ENCODE assay signal across 10 cellular contexts in genomic region chr7:16345979-16346958, GRCh38.
DNase-seq lines count a peak whose midpoint lies in the region; ATAC-seq lines count a peak whose summit lies in the region.
"Had no signal": no experiment of that assay in that cellular context is flagged by ENCODE, and none has a peak within 500 bp of the region (broad histone marks: within the 10 kb centered on the region; RNA-seq: fewer than 3 reads in every experiment).

No MANE protein-coding gene starts in this region.

- H3K36me3 ChIP-seq in SJSA1 (no peaks in the 10 kb centered on the region), mesendoderm (ENCODE audit: control insufficient read depth, insufficient read depth, low read length) (no peaks in the 10 kb centered on the region)

- peaks cover 31% of the 10 kb centered on the region for H3K4me1 ChIP-seq in SJSA1 (replicated peaks)
- no peaks in the 10 kb centered on the region for H3K4me1 ChIP-seq in mesendoderm (ENCODE audit: control insufficient read depth, low read depth, low read length)

- no peak overlapping the region for H4K5ac ChIP-seq in mesendoderm (ENCODE audit: low read length)

- ATAC-seq in GM18508 (IDR thresholded peaks at IDR 0.05; ENCODE audit: insufficient read depth, unreplicated experiment) (peak; percentile 53), HG02943 (IDR thresholded peaks at IDR 0.05; ENCODE audit: low read depth, unreplicated experiment) (peak; percentile 56)
- ATAC-seq in stimulated activated naive B cell treated with anti-CD40 and anti-IgM and Interleukin-4, amounts not matched to agents 10 μg/mL and 1 μg/mL and 100 μg/mL, for 72 hours (replicated peaks), result no peak
- no peak for ATAC-seq in activated T-cell treated with anti-CD3 and anti-CD28 coated beads, Interleukin-2, amount 50 U/mL, for 72 hours (replicated peaks in 1 of 2)

- H3K23ac ChIP-seq in mesendoderm (ENCODE audit: low read length), result no peak overlapping the region

- H3K9me3 ChIP-seq in SJSA1 (replicated peaks), result no peaks in the 10 kb centered on the region

- H3K36me3 Mint-ChIP-seq in stimulated activated naive B cell treated with anti-CD40 and anti-IgM and Interleukin-4, amounts not matched to agents 10 μg/mL and 1 μg/mL and 100 μg/mL, for 72 hours, result peaks cover 9 to 10% of the 10 kb centered on the region in 2 donors
- peaks cover 0 to 8% of the 10 kb centered on the region in 2 donors for H3K36me3 Mint-ChIP-seq in activated T-cell treated with anti-CD3 and anti-CD28 coated beads, Interleukin-2, amount 50 U/mL, for 72 hours (ENCODE audit: insufficient read depth in 2 of 2)

- no CpG with 5 or more reads among the region's 5 CpGs for WGBS in mesendoderm (ENCODE audit: extremely low coverage, insufficient coverage, low lambda C conversion rate)

- H3K4me1 Mint-ChIP-seq in stimulated activated naive B cell treated with anti-CD40 and anti-IgM and Interleukin-4, amounts not matched to agents 10 μg/mL and 1 μg/mL and 100 μg/mL, for 72 hours, result no peaks in the 10 kb centered on the region
- H3K4me1 Mint-ChIP-seq in activated T-cell treated with anti-CD3 and anti-CD28 coated beads, Interleukin-2, amount 50 U/mL, for 72 hours (ENCODE audit: low read depth), result no peaks in the 10 kb centered on the region

- no peaks in the 10 kb centered on the region for H3K79me2 ChIP-seq in mesendoderm (ENCODE audit: control insufficient read depth, insufficient read depth, low read length)

- H3K4me3 ChIP-seq in SJSA1, result no peak overlapping the region
- H3K4me3 ChIP-seq in mesendoderm (ENCODE audit: low read length), result no peak overlapping the region
- H3K4me3 ChIP-seq: coronary artery, SK-N-MC had no signal

- DNase-seq in SJSA1 (ENCODE audit: low read depth in 1 of 2, low spot score in 2 of 2) (peak; percentile 71 to 96), mesendoderm (peak; percentile 38), SIG-M5 treated with dmso at 0.1 percent for 504 hours (lab: John Stamatoyannopoulos, UW; ENCODE audit: unreplicated experiment) (no peak)
- no peak for DNase-seq in stimulated activated naive B cell treated with anti-CD40 and anti-IgM and Interleukin-4, amounts not matched to agents 10 μg/mL and 1 μg/mL and 100 μg/mL, for 72 hours
- no peak for DNase-seq in activated naive CD4-positive, alpha-beta T cell treated with anti-CD3 and anti-CD28 coated beads, Interleukin-2, amount 50 U/mL, for 16 hours
- no peak for DNase-seq in activated T-cell treated with anti-CD3 and anti-CD28 coated beads, Interleukin-2, amount 50 U/mL, for 72 hours

- no peak overlapping the region for H3K4me3 Mint-ChIP-seq in stimulated activated naive B cell treated with anti-CD40 and anti-IgM and Interleukin-4, amounts not matched to agents 10 μg/mL and 1 μg/mL and 100 μg/mL, for 72 hours
- no peak overlapping the region for H3K4me3 Mint-ChIP-seq in activated T-cell treated with anti-CD3 and anti-CD28 coated beads, Interleukin-2, amount 50 U/mL, for 72 hours

- no peak overlapping the region for H3K4ac ChIP-seq in mesendoderm (ENCODE audit: low read depth, low read length)

- no peaks in the 10 kb centered on the region for H3K79me1 ChIP-seq in mesendoderm (ENCODE audit: low read length)

- H2AK5ac ChIP-seq in mesendoderm (ENCODE audit: low read length), result no peak overlapping the region

- no peak overlapping the region for H3K27ac Mint-ChIP-seq in stimulated activated naive B cell treated with anti-CD40 and anti-IgM and Interleukin-4, amounts not matched to agents 10 μg/mL and 1 μg/mL and 100 μg/mL, for 72 hours
- no peak overlapping the region for H3K27ac Mint-ChIP-seq in activated T-cell treated with anti-CD3 and anti-CD28 coated beads, Interleukin-2, amount 50 U/mL, for 72 hours

- no peak overlapping the region for H3K18ac ChIP-seq in mesendoderm (ENCODE audit: low read length)

- no peak overlapping the region for H3K56ac ChIP-seq in mesendoderm (ENCODE audit: low read length)

- H3K9me3 Mint-ChIP-seq in stimulated activated naive B cell treated with anti-CD40 and anti-IgM and Interleukin-4, amounts not matched to agents 10 μg/mL and 1 μg/mL and 100 μg/mL, for 72 hours, result peaks cover 20 to 23% of the 10 kb centered on the region in 2 donors
- peaks cover 20 to 23% of the 10 kb centered on the region in 2 donors for H3K9me3 Mint-ChIP-seq in activated T-cell treated with anti-CD3 and anti-CD28 coated beads, Interleukin-2, amount 50 U/mL, for 72 hours

- H2BK5ac ChIP-seq in mesendoderm (ENCODE audit: low read length), result no peak overlapping the region

- H2BK120ac ChIP-seq in mesendoderm (ENCODE audit: low read depth, low read length), result no peak overlapping the region

- H2BK15ac ChIP-seq in mesendoderm (replicated peaks; ENCODE audit: low read depth), result no peak overlapping the region

- H3K9ac ChIP-seq in mesendoderm (ENCODE audit: low read length), result no peak overlapping the region

- no peaks in the 10 kb centered on the region for H3K27me3 Mint-ChIP-seq in stimulated activated naive B cell treated with anti-CD40 and anti-IgM and Interleukin-4, amounts not matched to agents 10 μg/mL and 1 μg/mL and 100 μg/mL, for 72 hours
- H3K27me3 Mint-ChIP-seq in activated T-cell treated with anti-CD3 and anti-CD28 coated beads, Interleukin-2, amount 50 U/mL, for 72 hours (ENCODE audit: low read depth), result no peaks in the 10 kb centered on the region

- H3K27me3 ChIP-seq in SJSA1 (replicated peaks), result no peaks in the 10 kb centered on the region
- no peaks in the 10 kb centered on the region for H3K27me3 ChIP-seq in mesendoderm (ENCODE audit: insufficient read depth, low read length, poor library complexity)

- H3K27ac ChIP-seq in SJSA1 (peak overlapping the region; percentile 83), mesendoderm (ENCODE audit: low read depth, low read length) (no peak overlapping the region)
- H3K27ac ChIP-seq: coronary artery, SK-N-MC had no signal

- H3K4me2 ChIP-seq in mesendoderm (ENCODE audit: low read length), result no peak overlapping the region

- H4K8ac ChIP-seq in mesendoderm (ENCODE audit: low read depth, low read length), result no peak overlapping the region

Comparison
In these comparisons a context has a peak if more than half of its experiments do, and no peak if none do; other contexts are left out.
1. ATAC-seq: peak in GM18508 (single experiment) and HG02943 (single experiment); none in stimulated activated naive B cell treated with anti-CD40 and anti-IgM and Interleukin-4, amounts not matched to agents 10 μg/mL and 1 μg/mL and 100 μg/mL, for 72 hours (0 of 2) and activated T-cell treated with anti-CD3 and anti-CD28 coated beads, Interleukin-2, amount 50 U/mL, for 72 hours (0 of 2).
2. DNase-seq: peak in SJSA1 (2 of 2) and mesendoderm (single experiment); none in stimulated activated naive B cell treated with anti-CD40 and anti-IgM and Interleukin-4, amounts not matched to agents 10 μg/mL and 1 μg/mL and 100 μg/mL, for 72 hours (single experiment), activated naive CD4-positive, alpha-beta T cell treated with anti-CD3 and anti-CD28 coated beads, Interleukin-2, amount 50 U/mL, for 16 hours (single experiment), SIG-M5 treated with dmso at 0.1 percent for 504 hours (single experiment) and activated T-cell treated with anti-CD3 and anti-CD28 coated beads, Interleukin-2, amount 50 U/mL, for 72 hours (0 of 2).